Comparison of ENCODE assay signal across 18 cellular contexts in the genomic region with DNA sequence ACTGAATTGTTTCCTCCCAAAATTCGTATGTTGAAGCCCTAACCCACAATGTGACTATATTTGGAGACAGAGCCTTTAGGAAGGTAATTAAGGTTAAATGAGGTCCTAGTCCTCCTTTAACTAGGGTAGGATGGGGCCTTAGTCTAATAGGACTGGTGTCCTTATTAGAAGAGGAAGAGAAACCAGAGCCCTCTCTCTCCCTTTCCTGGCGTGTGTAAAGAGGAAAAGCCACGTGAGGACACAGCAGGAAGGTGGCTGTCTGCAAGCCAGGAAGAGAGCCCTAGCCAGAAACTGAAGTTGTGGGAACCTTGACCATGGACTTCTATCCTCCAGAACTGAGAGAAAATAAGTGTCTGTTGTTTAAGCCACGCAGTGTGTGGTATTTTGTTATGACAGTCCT.
DNase-seq lines count a peak whose midpoint lies in the region; ATAC-seq and TF ChIP-seq lines count a peak whose summit lies in the region.
"Had no signal": no experiment of that assay in that cellular context is flagged by ENCODE, and none has a peak within 500 bp of the region (broad histone marks: within the 10 kb centered on the region; RNA-seq: fewer than 3 reads in every experiment).

No MANE protein-coding gene starts in this region.

- H3K27ac ChIP-seq in heart left ventricle = peak overlapping the region in 10 of 12 donors; percentile 21 to 71 (median 40)
- peak overlapping the region; percentile 11 for H3K27ac ChIP-seq in OCI-LY1 (ENCODE audit: low read depth, low read length, poor library complexity, severe bottlenecking)
- no peak overlapping the region for H3K27ac ChIP-seq in RWPE1
- H3K27ac ChIP-seq: body of pancreas, KMS-11, SJCRH30 had no signal

- H2AFZ ChIP-seq in OCI-LY1 (ENCODE audit: low read length) = no peak overlapping the region

- H3K9me3 ChIP-seq in heart left ventricle = peaks cover 0 to 7% (median 0%) of the 10 kb centered on the region in 12 donors
- no peaks in the 10 kb centered on the region for H3K9me3 ChIP-seq in OCI-LY1 (ENCODE audit: low read length)
- H3K9me3 ChIP-seq: body of pancreas, SJCRH30 had no signal

- CTCF ChIA-PET in RWPE1 (lab: Yijun Ruan, JAX) = no interaction called here

- H3F3A ChIP-seq in OCI-LY1 (ENCODE audit: insufficient read depth, low read length) = no peaks in the 10 kb centered on the region

- H3K4me3 ChIP-seq in heart left ventricle = no peak overlapping the region
- no peak overlapping the region for H3K4me3 ChIP-seq in OCI-LY1 (ENCODE audit: low read depth, low read length, poor library complexity, severe bottlenecking)
- H3K4me3 ChIP-seq: body of pancreas, SJCRH30 had no signal

- 45 to 60% (median 48%) methylated on average over 4 of the region's 4 CpGs for WGBS in heart left ventricle, 4 donors

- H3K79me2 ChIP-seq in OCI-LY1 (ENCODE audit: insufficient read depth, low read length) = no peaks in the 10 kb centered on the region

- POLR2A ChIA-PET in RWPE1 (lab: Yijun Ruan, JAX; ENCODE audit: low non-redundant PET) = no interaction called here

- H3K9me3 Mint-ChIP-seq in endothelial cell (ENCODE audit: unreplicated experiment) = no peaks in the 10 kb centered on the region
- no peaks in the 10 kb centered on the region for H3K9me3 Mint-ChIP-seq in stimulated activated naive CD8-positive, alpha-beta T cell treated with anti-CD3 and anti-CD28 coated beads, Interleukin-15, amount 100 ng/mL, for 72 hours
- H3K9me3 Mint-ChIP-seq: activated B cell treated with CpG ODN at 0.5 μM for 24 hours had no signal

- peak in 3 of 4 donors; percentile 27 to 75 (median 47) for ATAC-seq in heart left ventricle
- ATAC-seq in stimulated activated naive CD8-positive, alpha-beta T cell treated with anti-CD3 and anti-CD28 coated beads, Interleukin-15, amount 100 ng/mL, for 72 hours = no peak
- ATAC-seq in GM18909 (IDR thresholded peaks at IDR 0.05; ENCODE audit: poor library complexity, unreplicated experiment) = no peak
- ATAC-seq in HG03159 (IDR thresholded peaks at IDR 0.05; ENCODE audit: unreplicated experiment) = no peak
- ATAC-seq: body of pancreas had no signal

- H3K9me2 ChIP-seq in OCI-LY1 (ENCODE audit: low read depth, low read length) = no peaks in the 10 kb centered on the region

- intact Hi-C loops in heart left ventricle (cut with DNase I) = loop anchor here in 1 of 10 donors (5.0 kb wide), 1 partner anchor 188 kb away; no protein-coding TSS in a partner anchor
- intact Hi-C loops in cardiac septum (cut with DNase I) = loop anchor here (5.0 kb wide), 1 partner anchor 87 kb away; no protein-coding TSS in a partner anchor

- TF ChIP-seq CTCF in heart left ventricle (IDR thresholded peaks at IDR 0.05) (no peak), OCI-LY1 (IDR thresholded peaks at IDR 0.05; ENCODE audit: low read length) (no peak), endothelial cell (IDR thresholded peaks at IDR 0.05; ENCODE audit: unreplicated experiment) (no peak), RWPE1 (conservative IDR thresholded peaks at IDR 0.05; ENCODE audit: low read depth) (no peak)

- H3K36me3 Mint-ChIP-seq in endothelial cell (ENCODE audit: low read depth, unreplicated experiment) = peaks cover 31% of the 10 kb centered on the region

- peaks cover 10% of the 10 kb centered on the region for H3K27me3 Mint-ChIP-seq in endothelial cell (ENCODE audit: unreplicated experiment)
- no peaks in the 10 kb centered on the region for H3K27me3 Mint-ChIP-seq in stimulated activated naive CD8-positive, alpha-beta T cell treated with anti-CD3 and anti-CD28 coated beads, Interleukin-15, amount 100 ng/mL, for 72 hours
- H3K27me3 Mint-ChIP-seq: activated B cell treated with CpG ODN at 0.5 μM for 24 hours had no signal

- no peak overlapping the region for H3K4me3 Mint-ChIP-seq in endothelial cell (ENCODE audit: unreplicated experiment)
- H3K4me3 Mint-ChIP-seq in stimulated activated naive CD8-positive, alpha-beta T cell treated with anti-CD3 and anti-CD28 coated beads, Interleukin-15, amount 100 ng/mL, for 72 hours = no peak overlapping the region
- H3K4me3 Mint-ChIP-seq: activated B cell treated with CpG ODN at 0.5 μM for 24 hours had no signal

- peak overlapping the region; percentile 62 for H3K27ac Mint-ChIP-seq in endothelial cell (ENCODE audit: unreplicated experiment)
- peak overlapping the region; percentile 29 to 49 for H3K27ac Mint-ChIP-seq in stimulated activated naive CD8-positive, alpha-beta T cell treated with anti-CD3 and anti-CD28 coated beads, Interleukin-15, amount 100 ng/mL, for 72 hours
- H3K27ac Mint-ChIP-seq: activated B cell treated with CpG ODN at 0.5 μM for 24 hours had no signal

- peaks cover 0 to 58% (median 19%) of the 10 kb centered on the region in 12 donors for H3K4me1 ChIP-seq in heart left ventricle
- no peaks in the 10 kb centered on the region for H3K4me1 ChIP-seq in OCI-LY1 (ENCODE audit: insufficient read depth, low read length, severe bottlenecking)
- H3K4me1 ChIP-seq: body of pancreas, SJCRH30 had no signal

- H3K4me2 ChIP-seq in OCI-LY1 (ENCODE audit: low read length) = no peak overlapping the region
- H3K4me2 ChIP-seq: KMS-11 had no signal

- H3K4me1 Mint-ChIP-seq in endothelial cell (ENCODE audit: unreplicated experiment) = peaks cover 25% of the 10 kb centered on the region
- H3K4me1 Mint-ChIP-seq in stimulated activated naive CD8-positive, alpha-beta T cell treated with anti-CD3 and anti-CD28 coated beads, Interleukin-15, amount 100 ng/mL, for 72 hours = peaks cover 26% of the 10 kb centered on the region

- H4K20me1 ChIP-seq in OCI-LY1 (ENCODE audit: insufficient read depth, low read length) = no peaks in the 10 kb centered on the region

- TF ChIP-seq POLR2A in heart left ventricle (IDR thresholded peaks at IDR 0.05) = no peak

- H3K36me3 ChIP-seq in heart left ventricle (peaks cover 0 to 54% (median 23%) of the 10 kb centered on the region in 9 donors), OCI-LY1 (ENCODE audit: insufficient read depth, low read length) (peaks cover 99% of the 10 kb centered on the region)
- H3K36me3 ChIP-seq: SJCRH30 had no signal

- DNase-seq in heart left ventricle = peak in 1 of 5 donors; percentile 47
- DNase-seq in cardiac septum (ENCODE audit: low spot score) = no peak
- no peak for DNase-seq in endothelial cell (ENCODE audit: low spot score)
- DNase-seq in stimulated activated naive CD8-positive, alpha-beta T cell treated with anti-CD3 and anti-CD28 coated beads, Interleukin-15, amount 100 ng/mL, for 72 hours = no peak
- DNase-seq in RWPE1 (ENCODE audit: low spot score) = no peak
- DNase-seq: activated B cell treated with CpG ODN at 0.5 μM for 24 hours; activated T-cell treated with anti-CD3 and anti-CD28 coated beads, Interleukin-2, amount 50 U/mL, for 1 hour; body of pancreas; islet precursor cell; NCI-H1930; NCI-H82; SJCRH30; stimulated activated CD4-positive, alpha-beta T cell treated with anti-CD3 and anti-CD28 coated beads, Interleukin-4, amount 100 ng/mL, for 1 hour; stimulated activated naive CD4-positive, alpha-beta T cell had no signal

- H3K27me3 ChIP-seq in heart left ventricle (no peaks in the 10 kb centered on the region), OCI-LY1 (ENCODE audit: insufficient read depth, low read length) (no peaks in the 10 kb centered on the region)
- H3K27me3 ChIP-seq: body of pancreas, SJCRH30 had no signal

- no peak overlapping the region for H3K9ac ChIP-seq in OCI-LY1 (ENCODE audit: low read length)
- H3K9ac ChIP-seq: KMS-11 had no signal

Comparison
In these comparisons a context has a peak if more than half of its experiments do, and no peak if none do; other contexts are left out.
1. ATAC-seq: peak in heart left ventricle (3 of 4); none in stimulated activated naive CD8-positive, alpha-beta T cell treated with anti-CD3 and anti-CD28 coated beads, Interleukin-15, amount 100 ng/mL, for 72 hours (single experiment), GM18909 (single experiment) and HG03159 (single experiment).